Comparison of ENCODE assay signal across 13 cellular contexts in the genomic region with DNA sequence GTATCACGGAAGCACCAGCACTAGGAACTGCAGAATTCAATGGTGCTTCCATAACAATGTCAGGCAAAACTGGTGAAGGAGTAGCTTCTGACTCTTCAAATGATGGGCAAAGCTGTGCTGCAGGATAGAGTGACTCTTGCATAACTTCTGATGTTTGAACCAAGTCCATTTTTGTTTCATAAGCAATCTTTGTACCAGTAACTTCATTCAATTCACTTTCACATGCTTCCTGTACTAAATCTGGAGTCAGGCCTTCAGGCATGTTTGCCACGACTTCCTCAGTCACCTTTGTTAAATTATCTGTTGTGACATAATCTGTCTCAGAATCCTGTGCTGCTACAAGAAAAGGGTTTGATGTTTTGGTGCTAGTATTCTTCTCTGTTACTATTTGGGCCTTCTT. TPM values are rescaled to one million over a fixed set of nuclear protein-coding genes. Genes with fewer than 3 reads are reported as not detected.
DNase-seq lines count a peak whose midpoint lies in the region; ATAC-seq lines count a peak whose summit lies in the region.
"Had no signal": no experiment of that assay in that cellular context is flagged by ENCODE, and none has a peak within 500 bp of the region (broad histone marks: within the 10 kb centered on the region; RNA-seq: fewer than 3 reads in every experiment).

No MANE protein-coding gene starts in this region.

- peak overlapping the region; percentile 55 for H3K27ac Mint-ChIP-seq in activated CD4-positive, alpha-beta memory T cell treated with anti-CD3 and anti-CD28 coated beads for 36 hours
- no peak overlapping the region for H3K27ac Mint-ChIP-seq in activated CD4-positive, alpha-beta memory T cell treated with anti-CD3 and anti-CD28 coated beads, Interleukin-2, amount 10 ng/mL, durations not matched to agents 7 days and 5 days
- H3K27ac Mint-ChIP-seq: nephron had no signal

- H3K9me3 Mint-ChIP-seq in activated CD4-positive, alpha-beta memory T cell treated with anti-CD3 and anti-CD28 coated beads for 36 hours, result no peaks in the 10 kb centered on the region
- H3K9me3 Mint-ChIP-seq in activated CD4-positive, alpha-beta memory T cell treated with anti-CD3 and anti-CD28 coated beads, Interleukin-2, amount 10 ng/mL, durations not matched to agents 7 days and 5 days, result no peaks in the 10 kb centered on the region
- H3K9me3 Mint-ChIP-seq: nephron had no signal

- peaks cover 2% of the 10 kb centered on the region for H3K36me3 Mint-ChIP-seq in activated CD4-positive, alpha-beta memory T cell treated with anti-CD3 and anti-CD28 coated beads for 36 hours
- H3K36me3 Mint-ChIP-seq in activated CD4-positive, alpha-beta memory T cell treated with anti-CD3 and anti-CD28 coated beads, Interleukin-2, amount 10 ng/mL, durations not matched to agents 7 days and 5 days (ENCODE audit: low read depth), result no peaks in the 10 kb centered on the region

- CTCF ChIA-PET in activated CD4-positive, alpha-beta memory T cell treated with anti-CD3 and anti-CD28 coated beads for 36 hours (lab: Charles Lee), result interaction anchor here (0.6 to 2.1 kb wide), 6 partner anchors 10 to 143 kb away, joined by 3 to 24 read pairs (median 4); partner anchors contain the start of gene RTN4
- CTCF ChIA-PET in activated CD4-positive, alpha-beta memory T cell treated with anti-CD3 and anti-CD28 coated beads, Interleukin-2, amount 10 ng/mL, durations not matched to agents 7 days and 5 days (lab: Charles Lee), result interaction anchor here (1.2 to 2.1 kb wide), 4 partner anchors 22 to 148 kb away, joined by 3 to 6 read pairs (median 5); no protein-coding TSS in a partner anchor

- H3K4me1 ChIP-seq in subcutaneous abdominal adipose tissue (ENCODE audit: control insufficient read depth in 5 of 5, insufficient read depth in 5 of 5, low read length in 5 of 5), result peaks cover 3 to 84% (median 67%) of the 10 kb centered on the region in 5 donors

- intact Hi-C loops in activated CD4-positive, alpha-beta memory T cell treated with anti-CD3 and anti-CD28 coated beads for 36 hours (cut with micrococcal nuclease), result no loop called here

- no peaks in the 10 kb centered on the region for H3K9me3 ChIP-seq in subcutaneous abdominal adipose tissue (ENCODE audit: control insufficient read depth in 5 of 5, low read length in 5 of 5)
- H3K9me3 ChIP-seq: SK-N-SH, thoracic aorta had no signal

- H3K4me3 ChIP-seq in subcutaneous abdominal adipose tissue (ENCODE audit: low read depth in 1 of 5, low read length in 5 of 5), result no peak overlapping the region
- H3K4me3 ChIP-seq: thoracic aorta had no signal

- peaks cover 0 to 5% (median 0%) of the 10 kb centered on the region in 5 donors for H3K36me3 ChIP-seq in subcutaneous abdominal adipose tissue (ENCODE audit: control insufficient read depth in 5 of 5, insufficient read depth in 5 of 5, low read length in 5 of 5)
- H3K36me3 ChIP-seq: thoracic aorta had no signal

- DNase-seq in activated CD4-positive, alpha-beta memory T cell treated with anti-CD3 and anti-CD28 coated beads for 36 hours, result no peak
- no peak for DNase-seq in activated CD4-positive, alpha-beta memory T cell treated with anti-CD3 and anti-CD28 coated beads, Interleukin-2, amount 10 ng/mL, durations not matched to agents 7 days and 5 days
- DNase-seq in SIG-M5 (lab: John Stamatoyannopoulos, UW) (peak; percentile 62), fibroblast of peridontal ligament (ENCODE audit: extremely low read depth) (peak; percentile 65), NCI-H187 (lab: John Stamatoyannopoulos, UW) (no peak)
- no peak for DNase-seq in activated CD4-positive, CD25-positive, alpha-beta regulatory T cell (lab: John Stamatoyannopoulos, UW)
- DNase-seq: activated CD8-positive, alpha-beta memory T cell treated with anti-CD3 and anti-CD28 coated beads, Interleukin-2, amount 50 U/mL, for 48 hours; SK-N-SH; stimulated activated CD4-positive, alpha-beta T cell treated with anti-CD3 and anti-CD28 coated beads, Interleukin-4, amount 100 ng/mL, for 1 hour had no signal

- ATAC-seq in GM19351 (IDR thresholded peaks at IDR 0.05; ENCODE audit: unreplicated experiment), result no peak

- H3K4me3 Mint-ChIP-seq in activated CD4-positive, alpha-beta memory T cell treated with anti-CD3 and anti-CD28 coated beads for 36 hours, result no peak overlapping the region
- H3K4me3 Mint-ChIP-seq in activated CD4-positive, alpha-beta memory T cell treated with anti-CD3 and anti-CD28 coated beads, Interleukin-2, amount 10 ng/mL, durations not matched to agents 7 days and 5 days, result no peak overlapping the region
- H3K4me3 Mint-ChIP-seq: nephron had no signal

- peaks cover 15% of the 10 kb centered on the region for H3K4me1 Mint-ChIP-seq in activated CD4-positive, alpha-beta memory T cell treated with anti-CD3 and anti-CD28 coated beads for 36 hours (ENCODE audit: low read depth)
- H3K4me1 Mint-ChIP-seq in activated CD4-positive, alpha-beta memory T cell treated with anti-CD3 and anti-CD28 coated beads, Interleukin-2, amount 10 ng/mL, durations not matched to agents 7 days and 5 days, result peaks cover 3% of the 10 kb centered on the region

- POLR2A ChIA-PET in activated CD4-positive, alpha-beta memory T cell treated with anti-CD3 and anti-CD28 coated beads for 36 hours (lab: Charles Lee), result interaction anchor here (0.8 to 1.8 kb wide), 2 partner anchors 24 to 28 kb away, joined by 4 to 15 read pairs; partner anchors contain the start of gene RTN4
- POLR2A ChIA-PET in activated CD4-positive, alpha-beta memory T cell treated with anti-CD3 and anti-CD28 coated beads, Interleukin-2, amount 10 ng/mL, durations not matched to agents 7 days and 5 days (lab: Charles Lee), result interaction anchor here (0.9 to 1.4 kb wide), 2 partner anchors 16 to 23 kb away, joined by 4 to 5 read pairs; no protein-coding TSS in a partner anchor

- no peaks in the 10 kb centered on the region for H3K27me3 Mint-ChIP-seq in activated CD4-positive, alpha-beta memory T cell treated with anti-CD3 and anti-CD28 coated beads for 36 hours
- H3K27me3 Mint-ChIP-seq in activated CD4-positive, alpha-beta memory T cell treated with anti-CD3 and anti-CD28 coated beads, Interleukin-2, amount 10 ng/mL, durations not matched to agents 7 days and 5 days, result no peaks in the 10 kb centered on the region

- H3K27me3 ChIP-seq in subcutaneous abdominal adipose tissue (ENCODE audit: control insufficient read depth in 5 of 5, insufficient read depth in 4 of 5, low read length in 5 of 5), result no peaks in the 10 kb centered on the region

- H3K9ac ChIP-seq in subcutaneous abdominal adipose tissue (ENCODE audit: low read length in 5 of 5), result peak overlapping the region in 2 of 5 donors; percentile 15 to 47
- H3K9ac ChIP-seq: SK-N-SH had no signal

- H3K27ac ChIP-seq in subcutaneous abdominal adipose tissue (ENCODE audit: low read depth, low read length), result peak overlapping the region; percentile 60
- H3K27ac ChIP-seq: thoracic aorta had no signal

RNA-seq across cellular contexts. Expression of gene RTN4, which starts 24.0 kb away (rescaled TPM):
- 10 to 100 TPM; 96.7 to 97.5 TPM for total RNA-seq in activated CD4-positive, alpha-beta memory T cell treated with anti-CD3 and anti-CD28 coated beads for 36 hours
- 10 to 100 TPM; 90.1 to 92.4 TPM for total RNA-seq in activated CD4-positive, alpha-beta memory T cell treated with anti-CD3 and anti-CD28 coated beads, Interleukin-2, amount 10 ng/mL, durations not matched to agents 7 days and 5 days

Comparison
In these comparisons a context has a peak if more than half of its experiments do, and no peak if none do; other contexts are left out.
1. DNase-seq: peak in SIG-M5 (single experiment) and fibroblast of peridontal ligament (single experiment); none in activated CD4-positive, alpha-beta memory T cell treated with anti-CD3 and anti-CD28 coated beads for 36 hours (single experiment), activated CD4-positive, alpha-beta memory T cell treated with anti-CD3 and anti-CD28 coated beads, Interleukin-2, amount 10 ng/mL, durations not matched to agents 7 days and 5 days (single experiment), NCI-H187 (0 of 2) and activated CD4-positive, CD25-positive, alpha-beta regulatory T cell (0 of 4).